In genomic region chr3:193367868-193368267, GRCh38 we compare ENCODE assay signal across 8 cellular contexts. TPM values are rescaled to one million over a fixed set of nuclear protein-coding genes. Genes with fewer than 3 reads are reported as not detected.
"Had no signal": no experiment of that assay in that cellular context is flagged by ENCODE, and none has a peak within 500 bp of the region (broad histone marks: within the 10 kb centered on the region; RNA-seq: fewer than 3 reads in every experiment).

No MANE protein-coding gene starts in this region.

- ATAC-seq: GM12878 had no signal

- DNase-seq: GF-D8 had no signal

- FAIRE-seq: G401.6, GM12878, GM12891, GM12892, GM18507, GM19239 had no signal

- H3K4me3 ChIP-seq: GM12878 had no signal

RNA-seq across cellular contexts. Expression of gene ATP13A5, which starts 10.7 kb away (rescaled TPM):
- total RNA-seq: G401, GM12878 had no signal
- polyA plus RNA-seq: GM12878 had no signal
